Comparison of ENCODE assay signal across 8 cellular contexts in the genomic region with DNA sequence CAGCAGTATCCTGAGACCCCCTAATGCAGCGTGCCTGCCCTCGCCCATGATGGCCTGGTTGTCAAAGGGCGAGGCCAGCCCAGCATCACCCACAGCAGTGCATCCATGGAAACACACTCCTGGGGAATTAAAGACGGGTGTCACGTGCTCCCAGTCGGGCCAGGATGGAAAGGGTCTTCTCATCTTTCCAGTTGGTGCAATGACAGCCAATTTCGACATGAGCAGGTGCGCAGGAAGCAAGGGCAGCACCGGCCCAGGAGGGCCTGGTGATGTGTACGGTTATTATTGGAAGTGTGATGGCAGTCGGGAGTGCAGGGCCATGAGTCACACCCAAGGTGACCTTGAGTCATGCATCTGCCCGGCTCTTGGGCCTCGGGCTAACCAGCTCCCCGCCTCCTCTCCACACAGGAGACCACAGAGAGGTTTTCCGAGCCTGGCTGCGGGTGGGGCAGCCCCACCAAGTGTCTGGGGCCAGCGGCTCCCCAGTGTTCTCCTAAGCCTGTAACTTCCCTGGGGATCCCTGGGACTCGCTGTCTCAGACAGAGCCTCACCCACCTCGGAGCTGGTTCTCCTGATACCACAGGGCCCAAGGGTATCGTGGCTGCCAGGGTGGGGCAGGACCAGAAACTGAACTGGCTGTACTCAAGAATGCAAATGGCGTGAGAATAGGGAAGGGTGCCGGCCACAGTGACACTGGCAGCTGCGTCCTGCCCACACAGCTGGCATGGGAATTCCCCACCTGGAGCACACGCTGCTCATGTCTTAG.
DNase-seq lines count a peak whose midpoint lies in the region; ATAC-seq and TF ChIP-seq lines count a peak whose summit lies in the region.

No MANE protein-coding gene starts in this region.

- H3K9me3 ChIP-seq in PC-9 (ENCODE audit: insufficient read depth, low read depth) (no peaks in the 10 kb centered on the region), vagina (no peaks in the 10 kb centered on the region), T-helper 17 cell (ENCODE audit: control insufficient read depth, low read length, poor library complexity, severe bottlenecking) (no peaks in the 10 kb centered on the region)

- H3K4me1 ChIP-seq in PC-9 (replicated peaks; ENCODE audit: insufficient read depth) (peaks cover 7% of the 10 kb centered on the region; the same call in 1 of the 2 replicates), vagina (peaks cover 12% of the 10 kb centered on the region)

- no peak overlapping the region for H3K4me3 Mint-ChIP-seq in T-helper 17 cell

- H3K4me1 Mint-ChIP-seq in T-helper 17 cell = no peaks in the 10 kb centered on the region

- no peaks in the 10 kb centered on the region for H3K9me2 ChIP-seq in PC-9 (ENCODE audit: insufficient read depth)

- H3F3A ChIP-seq in PC-9 (ENCODE audit: insufficient read depth, low read depth) = no peaks in the 10 kb centered on the region

- peak; percentile 41 for ATAC-seq in GM18508 (IDR thresholded peaks at IDR 0.05; ENCODE audit: insufficient read depth, unreplicated experiment)
- peak; percentile 50 for ATAC-seq in HG02610 (IDR thresholded peaks at IDR 0.05; ENCODE audit: unreplicated experiment)
- ATAC-seq in T-helper 17 cell = no peak

- POLR2A ChIA-PET in PC-9 (lab: Charles Lee; ENCODE audit: unreplicated experiment) = interaction anchor here (0.6 to 0.7 kb wide), 4 partner anchors 66 to 1695 kb away, joined by 3 to 6 read pairs (median 3); no protein-coding TSS in a partner anchor

- TF ChIP-seq POLR2A in vagina (IDR thresholded peaks at IDR 0.05) = no peak

- CTCF ChIA-PET in PC-9 (lab: Charles Lee) = no interaction called here

- intact Hi-C loops in PC-9 (cut with micrococcal nuclease; ENCODE audit: unreplicated experiment) = no loop called here
- intact Hi-C loops in vagina (cut with DNase I) = no loop called here

- peak overlapping the region; percentile 51 for H3K4me2 ChIP-seq in PC-9

- BruUV-seq in PC-9 (replicated peaks; lab: Mats Ljungman, UMichigan) = no TSS peak

- H3K27me3 ChIP-seq in PC-9 (ENCODE audit: insufficient read depth, low read depth) (no peaks in the 10 kb centered on the region), vagina (no peaks in the 10 kb centered on the region)

- H3K36me3 ChIP-seq in PC-9 (ENCODE audit: low read depth) = no peaks in the 10 kb centered on the region
- H3K36me3 ChIP-seq in vagina = no peaks in the 10 kb centered on the region

- H3K27me3 Mint-ChIP-seq in T-helper 17 cell = peaks cover 45% of the 10 kb centered on the region

- H3K4me3 ChIP-seq in PC-9 (no peak overlapping the region), fibroblast of villous mesenchyme (ENCODE audit: low read depth, low read length) (no peak overlapping the region), vagina (no peak overlapping the region)

- no peaks in the 10 kb centered on the region for H3K36me3 Mint-ChIP-seq in T-helper 17 cell (ENCODE audit: low read depth)

- H3K27ac ChIP-seq in PC-9 = no peak overlapping the region
- H3K27ac ChIP-seq in vagina = peak overlapping the region; percentile 33

- TF ChIP-seq CTCF in PC-9 (conservative IDR thresholded peaks at IDR 0.05) (no peak), fibroblast of villous mesenchyme (IDR thresholded peaks at IDR 0.05; ENCODE audit: insufficient read depth, low read depth, low read length) (no peak), vagina (IDR thresholded peaks at IDR 0.05) (no peak)

- H2AFZ ChIP-seq in PC-9 = no peak overlapping the region

- no peaks in the 10 kb centered on the region for H4K20me1 ChIP-seq in PC-9 (ENCODE audit: insufficient read depth)

- H3K27ac Mint-ChIP-seq in T-helper 17 cell = no peak overlapping the region

- H3K79me2 ChIP-seq in PC-9 (ENCODE audit: low read depth) = no peaks in the 10 kb centered on the region

- DNase-seq in PC-9 (peak; percentile 65 to 75), fibroblast of villous mesenchyme (ENCODE audit: low read depth) (peak; percentile 42), vagina (ENCODE audit: extremely low spot score in 2 of 2) (no peak), iPS-NIHi11 (ENCODE audit: low spot score) (no peak), T-helper 17 cell (no peak)
- no peak for DNase-seq in activated naive CD4-positive, alpha-beta T cell treated with Interleukin-2 at 50 U/mL for 16 hours

Comparison
In these comparisons a context has a peak if more than half of its experiments do, and no peak if none do; other contexts are left out.
1. DNase-seq: peak in PC-9 (2 of 2) and fibroblast of villous mesenchyme (single experiment); none in vagina (0 of 2), iPS-NIHi11 (single experiment), activated naive CD4-positive, alpha-beta T cell treated with Interleukin-2 at 50 U/mL for 16 hours (single experiment) and T-helper 17 cell (0 of 3).